Comparison of ENCODE assay signal across 2 cellular contexts in genomic region chr21:43208561-43209332, GRCh38.
A peak's percentile ranks its signal among the peaks of the same experiment; 100 is the strongest.
TF ChIP-seq lines count a peak whose summit lies in the region.

No MANE protein-coding gene starts in this region.

TF ChIP-seq in IMR-90, 13 proteins besides CTCF, POLR2A, EP300 and RAD21:
- no peak for TF ChIP-seq BHLHE40 (IDR thresholded peaks at IDR 0.05; ENCODE audit: low read depth, low read length)
- no peak for TF ChIP-seq FOS (IDR thresholded peaks at IDR 0.05; ENCODE audit: low read depth, low read length)
- no peak for TF ChIP-seq CHD1 (IDR thresholded peaks at IDR 0.05; ENCODE audit: low read depth, low read length)
- TF ChIP-seq SMC3 (IDR thresholded peaks at IDR 0.05; ENCODE audit: low read depth, low read length), result no peak
- TF ChIP-seq RFX5 (IDR thresholded peaks at IDR 0.05; ENCODE audit: low read depth, low read length), result no peak
- TF ChIP-seq CEBPB (IDR thresholded peaks at IDR 0.05; ENCODE audit: low read depth, low read length), result no peak
- TF ChIP-seq MXI1 (IDR thresholded peaks at IDR 0.05; ENCODE audit: borderline replicate concordance, low read depth, low read length), result no peak
- TF ChIP-seq ELK1 (IDR thresholded peaks at IDR 0.05; ENCODE audit: borderline replicate concordance, low read depth, low read length), result no peak
- TF ChIP-seq NFE2L2 (IDR thresholded peaks at IDR 0.05; ENCODE audit: low read depth, low read length), result no peak

TF ChIP-seq in HepG2, 621 proteins besides CTCF, POLR2A, EP300 and RAD21:
- TF ChIP-seq CBX5 (CRISPR knock-in tag; IDR thresholded peaks at IDR 0.05; ENCODE audit: borderline replicate concordance) (no peak), SPEN (CRISPR knock-in tag; IDR thresholded peaks at IDR 0.05; ENCODE audit: low read depth) (no peak), ZNF629 (CRISPR knock-in tag; conservative IDR thresholded peaks at IDR 0.05) (peak; percentile 81), CREB1 (IDR thresholded peaks at IDR 0.05) (no peak), CREB1 (CRISPR knock-in tag; IDR thresholded peaks at IDR 0.05) (no peak), ZNF484 (CRISPR knock-in tag; IDR thresholded peaks at IDR 0.05; ENCODE audit: borderline replicate concordance, low read depth) (no peak), ZNF639 (CRISPR knock-in tag; conservative IDR thresholded peaks at IDR 0.05) (no peak)
